ENCODE assay signal across 1 cellular context in the genomic region with DNA sequence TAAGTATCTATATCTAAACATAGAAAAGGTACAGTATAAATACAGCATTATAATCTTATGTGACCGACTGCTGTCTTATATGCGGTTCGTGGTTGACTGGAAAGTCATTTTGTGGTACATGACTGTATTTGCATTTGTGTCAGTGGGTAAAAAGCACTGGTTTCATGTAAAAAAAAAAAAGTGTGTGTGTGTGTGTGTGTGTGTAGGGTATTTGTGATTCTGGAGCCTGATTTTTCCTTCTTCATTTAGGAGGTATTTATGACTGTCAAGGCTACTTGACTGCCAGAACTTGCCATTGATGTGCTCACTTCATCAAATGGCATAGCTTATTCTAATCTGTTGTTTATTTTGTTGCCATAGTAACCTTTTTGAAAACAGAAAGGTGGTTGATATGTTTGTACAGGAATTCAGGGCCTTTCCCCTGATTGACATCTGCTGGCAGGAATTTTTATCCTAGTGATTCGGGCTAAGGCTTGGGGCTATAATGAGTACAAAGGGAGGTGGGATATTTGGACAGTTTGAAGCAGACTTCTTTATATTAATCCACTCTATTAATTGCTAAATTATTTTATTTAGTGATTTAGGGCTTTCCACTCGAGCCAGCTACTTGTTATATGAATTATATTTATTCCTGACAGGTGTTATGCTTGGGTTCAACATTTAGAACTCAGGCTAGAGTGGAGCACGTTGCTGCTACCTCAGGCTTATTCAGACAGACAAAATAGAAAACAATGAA.
A peak's percentile ranks its signal among the peaks of the same experiment; 100 is the strongest.
TF ChIP-seq lines count a peak whose summit lies in the region.

No MANE protein-coding gene starts in this region.

TF ChIP-seq in HEK293, 187 proteins besides CTCF, POLR2A, EP300 and RAD21 (continued from another document and continues in another):
- TF ChIP-seq, protein P1, sequence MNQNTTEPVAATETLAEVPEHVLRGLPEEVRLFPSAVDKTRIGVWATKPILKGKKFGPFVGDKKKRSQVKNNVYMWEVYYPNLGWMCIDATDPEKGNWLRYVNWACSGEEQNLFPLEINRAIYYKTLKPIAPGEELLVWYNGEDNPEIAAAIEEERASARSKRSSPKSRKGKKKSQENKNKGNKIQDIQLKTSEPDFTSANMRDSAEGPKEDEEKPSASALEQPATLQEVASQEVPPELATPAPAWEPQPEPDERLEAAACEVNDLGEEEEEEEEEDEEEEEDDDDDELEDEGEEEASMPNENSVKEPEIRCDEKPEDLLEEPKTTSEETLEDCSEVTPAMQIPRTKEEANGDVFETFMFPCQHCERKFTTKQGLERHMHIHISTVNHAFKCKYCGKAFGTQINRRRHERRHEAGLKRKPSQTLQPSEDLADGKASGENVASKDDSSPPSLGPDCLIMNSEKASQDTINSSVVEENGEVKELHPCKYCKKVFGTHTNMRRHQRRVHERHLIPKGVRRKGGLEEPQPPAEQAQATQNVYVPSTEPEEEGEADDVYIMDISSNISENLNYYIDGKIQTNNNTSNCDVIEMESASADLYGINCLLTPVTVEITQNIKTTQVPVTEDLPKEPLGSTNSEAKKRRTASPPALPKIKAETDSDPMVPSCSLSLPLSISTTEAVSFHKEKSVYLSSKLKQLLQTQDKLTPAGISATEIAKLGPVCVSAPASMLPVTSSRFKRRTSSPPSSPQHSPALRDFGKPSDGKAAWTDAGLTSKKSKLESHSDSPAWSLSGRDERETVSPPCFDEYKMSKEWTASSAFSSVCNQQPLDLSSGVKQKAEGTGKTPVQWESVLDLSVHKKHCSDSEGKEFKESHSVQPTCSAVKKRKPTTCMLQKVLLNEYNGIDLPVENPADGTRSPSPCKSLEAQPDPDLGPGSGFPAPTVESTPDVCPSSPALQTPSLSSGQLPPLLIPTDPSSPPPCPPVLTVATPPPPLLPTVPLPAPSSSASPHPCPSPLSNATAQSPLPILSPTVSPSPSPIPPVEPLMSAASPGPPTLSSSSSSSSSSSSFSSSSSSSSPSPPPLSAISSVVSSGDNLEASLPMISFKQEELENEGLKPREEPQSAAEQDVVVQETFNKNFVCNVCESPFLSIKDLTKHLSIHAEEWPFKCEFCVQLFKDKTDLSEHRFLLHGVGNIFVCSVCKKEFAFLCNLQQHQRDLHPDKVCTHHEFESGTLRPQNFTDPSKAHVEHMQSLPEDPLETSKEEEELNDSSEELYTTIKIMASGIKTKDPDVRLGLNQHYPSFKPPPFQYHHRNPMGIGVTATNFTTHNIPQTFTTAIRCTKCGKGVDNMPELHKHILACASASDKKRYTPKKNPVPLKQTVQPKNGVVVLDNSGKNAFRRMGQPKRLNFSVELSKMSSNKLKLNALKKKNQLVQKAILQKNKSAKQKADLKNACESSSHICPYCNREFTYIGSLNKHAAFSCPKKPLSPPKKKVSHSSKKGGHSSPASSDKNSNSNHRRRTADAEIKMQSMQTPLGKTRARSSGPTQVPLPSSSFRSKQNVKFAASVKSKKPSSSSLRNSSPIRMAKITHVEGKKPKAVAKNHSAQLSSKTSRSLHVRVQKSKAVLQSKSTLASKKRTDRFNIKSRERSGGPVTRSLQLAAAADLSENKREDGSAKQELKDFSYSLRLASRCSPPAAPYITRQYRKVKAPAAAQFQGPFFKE (tag by site-specific recombination; IDR thresholded peaks at IDR 0.05; ENCODE audit: borderline replicate concordance): no peak
- TF ChIP-seq ZNF239 (tag by site-specific recombination; IDR thresholded peaks at IDR 0.05) (no peak), TCF7L2 (IDR thresholded peaks at IDR 0.05; ENCODE audit: borderline replicate concordance, low read depth, low read length) (peak; percentile 80; the same call in 1 of the 2 replicates), ZBTB48 (tag by site-specific recombination; IDR thresholded peaks at IDR 0.05) (no peak), ZNF585B (tag by site-specific recombination; IDR thresholded peaks at IDR 0.05) (no peak), MYNN (tag by site-specific recombination; IDR thresholded peaks at IDR 0.05; ENCODE audit: borderline replicate concordance) (no peak), FEZF1 (tag by site-specific recombination; IDR thresholded peaks at IDR 0.05) (peak; percentile 92), ZNF26 (tag by site-specific recombination; IDR thresholded peaks at IDR 0.05) (no peak), ZNF843 (tag by site-specific recombination; IDR thresholded peaks at IDR 0.05) (peak; percentile 46; the same call in 1 of the 2 replicates), ZBTB7A (tag by site-specific recombination; IDR thresholded peaks at IDR 0.05; ENCODE audit: low read depth) (no peak), ZNF350 (tag by site-specific recombination; IDR thresholded peaks at IDR 0.05) (no peak), ZNF48 (tag by site-specific recombination; IDR thresholded peaks at IDR 0.05) (no peak), ZNF266 (tag by site-specific recombination; IDR thresholded peaks at IDR 0.05; ENCODE audit: low read depth) (no peak), ZNF629 (tag by site-specific recombination; IDR thresholded peaks at IDR 0.05) (no peak; the same call in 1 of the 2 replicates), KLF1 (tag by site-specific recombination; IDR thresholded peaks at IDR 0.05) (no peak), ZNF335 (tag by site-specific recombination; conservative IDR thresholded peaks at IDR 0.05) (no peak), ZNF777 (tag by site-specific recombination; IDR thresholded peaks at IDR 0.05; ENCODE audit: borderline replicate concordance) (no peak), ZNF544 (tag by site-specific recombination; IDR thresholded peaks at IDR 0.05) (no peak), GLIS2 (tag by site-specific recombination; IDR thresholded peaks at IDR 0.05) (no peak), ELK4 (IDR thresholded peaks at IDR 0.05; ENCODE audit: borderline replicate concordance, low read depth, low read length) (no peak), KLF16 (tag by site-specific recombination; IDR thresholded peaks at IDR 0.05) (no peak), ZNF785 (tag by site-specific recombination; IDR thresholded peaks at IDR 0.05) (no peak), ZNF514 (tag by site-specific recombination; IDR thresholded peaks at IDR 0.05) (no peak), ZNF510 (tag by site-specific recombination; IDR thresholded peaks at IDR 0.05; ENCODE audit: insufficient replicate concordance) (no peak), ZNF37A (tag by site-specific recombination; IDR thresholded peaks at IDR 0.05) (no peak), HOXA7 (CRISPR knock-in tag; IDR thresholded peaks at IDR 0.05; ENCODE audit: borderline replicate concordance) (no peak), HOXC10 (CRISPR knock-in tag; IDR thresholded peaks at IDR 0.05) (no peak), ZFP41 (tag by site-specific recombination; IDR thresholded peaks at IDR 0.05; ENCODE audit: borderline replicate concordance) (no peak), ZNF132 (tag by site-specific recombination; IDR thresholded peaks at IDR 0.05; ENCODE audit: borderline replicate concordance) (no peak), ZNF223 (tag by site-specific recombination; IDR thresholded peaks at IDR 0.05) (no peak), IKZF3 (tag by site-specific recombination; IDR thresholded peaks at IDR 0.05) (0 out of 2 replicates have a peak, but pooled peaks have one; percentile 13), ZNF660 (tag by site-specific recombination; IDR thresholded peaks at IDR 0.05) (no peak), ZNF157 (tag by site-specific recombination; IDR thresholded peaks at IDR 0.05) (no peak), ZNF274 (IDR thresholded peaks at IDR 0.05; ENCODE audit: low read length) (no peak), ZNF274 (tag by site-specific recombination; IDR thresholded peaks at IDR 0.05; ENCODE audit: borderline replicate concordance) (no peak), ZNF24 (tag by site-specific recombination; IDR thresholded peaks at IDR 0.05) (no peak), ZIC2 (tag by site-specific recombination; IDR thresholded peaks at IDR 0.05) (no peak), ZNF677 (tag by site-specific recombination; IDR thresholded peaks at IDR 0.05) (no peak), TRIM28 (IDR thresholded peaks at IDR 0.05; ENCODE audit: borderline replicate concordance, low read length) (0 out of 2 replicates have a peak, but pooled peaks have one; percentile 42), ZNF560 (tag by site-specific recombination; IDR thresholded peaks at IDR 0.05; ENCODE audit: borderline replicate concordance) (no peak)
- TF ChIP-seq, protein P2, sequence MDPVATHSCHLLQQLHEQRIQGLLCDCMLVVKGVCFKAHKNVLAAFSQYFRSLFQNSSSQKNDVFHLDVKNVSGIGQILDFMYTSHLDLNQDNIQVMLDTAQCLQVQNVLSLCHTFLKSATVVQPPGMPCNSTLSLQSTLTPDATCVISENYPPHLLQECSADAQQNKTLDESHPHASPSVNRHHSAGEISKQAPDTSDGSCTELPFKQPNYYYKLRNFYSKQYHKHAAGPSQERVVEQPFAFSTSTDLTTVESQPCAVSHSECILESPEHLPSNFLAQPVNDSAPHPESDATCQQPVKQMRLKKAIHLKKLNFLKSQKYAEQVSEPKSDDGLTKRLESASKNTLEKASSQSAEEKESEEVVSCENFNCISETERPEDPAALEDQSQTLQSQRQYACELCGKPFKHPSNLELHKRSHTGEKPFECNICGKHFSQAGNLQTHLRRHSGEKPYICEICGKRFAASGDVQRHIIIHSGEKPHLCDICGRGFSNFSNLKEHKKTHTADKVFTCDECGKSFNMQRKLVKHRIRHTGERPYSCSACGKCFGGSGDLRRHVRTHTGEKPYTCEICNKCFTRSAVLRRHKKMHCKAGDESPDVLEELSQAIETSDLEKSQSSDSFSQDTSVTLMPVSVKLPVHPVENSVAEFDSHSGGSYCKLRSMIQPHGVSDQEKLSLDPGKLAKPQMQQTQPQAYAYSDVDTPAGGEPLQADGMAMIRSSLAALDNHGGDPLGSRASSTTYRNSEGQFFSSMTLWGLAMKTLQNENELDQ (tag by site-specific recombination; IDR thresholded peaks at IDR 0.05; ENCODE audit: low read depth): no peak
- TF ChIP-seq, protein P3, sequence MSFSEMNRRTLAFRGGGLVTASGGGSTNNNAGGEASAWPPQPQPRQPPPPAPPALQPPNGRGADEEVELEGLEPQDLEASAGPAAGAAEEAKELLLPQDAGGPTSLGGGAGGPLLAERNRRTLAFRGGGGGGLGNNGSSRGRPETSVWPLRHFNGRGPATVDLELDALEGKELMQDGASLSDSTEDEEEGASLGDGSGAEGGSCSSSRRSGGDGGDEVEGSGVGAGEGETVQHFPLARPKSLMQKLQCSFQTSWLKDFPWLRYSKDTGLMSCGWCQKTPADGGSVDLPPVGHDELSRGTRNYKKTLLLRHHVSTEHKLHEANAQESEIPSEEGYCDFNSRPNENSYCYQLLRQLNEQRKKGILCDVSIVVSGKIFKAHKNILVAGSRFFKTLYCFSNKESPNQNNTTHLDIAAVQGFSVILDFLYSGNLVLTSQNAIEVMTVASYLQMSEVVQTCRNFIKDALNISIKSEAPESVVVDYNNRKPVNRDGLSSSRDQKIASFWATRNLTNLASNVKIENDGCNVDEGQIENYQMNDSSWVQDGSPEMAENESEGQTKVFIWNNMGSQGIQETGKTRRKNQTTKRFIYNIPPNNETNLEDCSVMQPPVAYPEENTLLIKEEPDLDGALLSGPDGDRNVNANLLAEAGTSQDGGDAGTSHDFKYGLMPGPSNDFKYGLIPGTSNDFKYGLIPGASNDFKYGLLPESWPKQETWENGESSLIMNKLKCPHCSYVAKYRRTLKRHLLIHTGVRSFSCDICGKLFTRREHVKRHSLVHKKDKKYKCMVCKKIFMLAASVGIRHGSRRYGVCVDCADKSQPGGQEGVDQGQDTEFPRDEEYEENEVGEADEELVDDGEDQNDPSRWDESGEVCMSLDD (tag by site-specific recombination; IDR thresholded peaks at IDR 0.05): no peak
- TF ChIP-seq, protein P4, sequence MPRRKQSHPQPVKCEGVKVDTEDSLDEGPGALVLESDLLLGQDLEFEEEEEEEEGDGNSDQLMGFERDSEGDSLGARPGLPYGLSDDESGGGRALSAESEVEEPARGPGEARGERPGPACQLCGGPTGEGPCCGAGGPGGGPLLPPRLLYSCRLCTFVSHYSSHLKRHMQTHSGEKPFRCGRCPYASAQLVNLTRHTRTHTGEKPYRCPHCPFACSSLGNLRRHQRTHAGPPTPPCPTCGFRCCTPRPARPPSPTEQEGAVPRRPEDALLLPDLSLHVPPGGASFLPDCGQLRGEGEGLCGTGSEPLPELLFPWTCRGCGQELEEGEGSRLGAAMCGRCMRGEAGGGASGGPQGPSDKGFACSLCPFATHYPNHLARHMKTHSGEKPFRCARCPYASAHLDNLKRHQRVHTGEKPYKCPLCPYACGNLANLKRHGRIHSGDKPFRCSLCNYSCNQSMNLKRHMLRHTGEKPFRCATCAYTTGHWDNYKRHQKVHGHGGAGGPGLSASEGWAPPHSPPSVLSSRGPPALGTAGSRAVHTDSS (tag by site-specific recombination; IDR thresholded peaks at IDR 0.05): no peak
